In genomic region chr9:10835791-10836463, GRCh38 we compare ENCODE assay signal across 24 cellular contexts.
A peak's percentile ranks its signal among the peaks of the same experiment; 100 is the strongest.
DNase-seq lines count a peak whose midpoint lies in the region; ATAC-seq and TF ChIP-seq lines count a peak whose summit lies in the region.
"Had no signal": no experiment of that assay in that cellular context is flagged by ENCODE, and none has a peak within 500 bp of the region (broad histone marks: within the 10 kb centered on the region; RNA-seq: fewer than 3 reads in every experiment).

No MANE protein-coding gene starts in this region.

- TF ChIP-seq RAD21 in SK-N-SH (IDR thresholded peaks at IDR 0.05; ENCODE audit: low read length): no peak

- H3K27me3 ChIP-seq in SK-N-SH (ENCODE audit: insufficient read depth) (no peaks in the 10 kb centered on the region), neuronal stem cell (ENCODE audit: control insufficient read depth in 3 of 3, insufficient read depth in 3 of 3, low read depth in 1 of 3, low read length in 3 of 3) (no peaks in the 10 kb centered on the region), upper lobe of right lung (no peaks in the 10 kb centered on the region), vagina (no peaks in the 10 kb centered on the region)
- H3K27me3 ChIP-seq: BLaER1 treated with 17β-estradiol and CSF1 and Interleukin-3, amounts not matched to agents 10 nM and 100 nM had no signal

- H3K14ac ChIP-seq in neuronal stem cell (ENCODE audit: low read length): no peak overlapping the region

- H2BK12ac ChIP-seq in neuronal stem cell (ENCODE audit: low read length): no peak overlapping the region

- no peaks in the 10 kb centered on the region for H4K20me1 ChIP-seq in SK-N-SH (ENCODE audit: insufficient read depth)
- H4K20me1 ChIP-seq: BLaER1 treated with 17β-estradiol and CSF1 and Interleukin-3, amounts not matched to agents 10 nM and 100 nM had no signal

- DNase-seq in SK-N-SH (no peak), Right ventricle myocardium inferior (ENCODE audit: missing footprints) (peak; percentile 52), cardiac septum (ENCODE audit: low spot score) (no peak), neuronal stem cell (ENCODE audit: low spot score) (no peak), upper lobe of right lung (no peak), vagina (ENCODE audit: extremely low spot score in 2 of 2) (no peak), NCI-H524 treated with DMSO at 0.1 percent for 48 hours (lab: John Stamatoyannopoulos, UW) (no peak)
- DNase-seq: AML-193; Caco-2; CD4-positive, alpha-beta T cell; CD8-positive, alpha-beta T cell; DMS 273 treated with DMSO at 0.1 percent for 48 hours; DMS153; DMS53; DMS79; DND-41; EL; GDM1 had no signal

- H3K9me3 ChIP-seq in SK-N-SH: no peaks in the 10 kb centered on the region
- no peaks in the 10 kb centered on the region for H3K9me3 ChIP-seq in neuronal stem cell (replicated peaks in 1 of 2; ENCODE audit: control insufficient read depth in 2 of 2, insufficient read depth in 1 of 2, low read depth in 1 of 2, low read length in 2 of 2)
- H3K9me3 ChIP-seq in upper lobe of right lung: no peaks in the 10 kb centered on the region
- no peaks in the 10 kb centered on the region for H3K9me3 ChIP-seq in vagina
- H3K9me3 ChIP-seq: A549, Caco-2 had no signal

- no peaks in the 10 kb centered on the region for H3K9me2 ChIP-seq in SK-N-SH

- H3K36me3 ChIP-seq in SK-N-SH (replicated peaks in 1 of 2; ENCODE audit: control insufficient read depth in 1 of 2, insufficient read depth in 2 of 2, low read length in 1 of 2) (no peaks in the 10 kb centered on the region), neuronal stem cell (replicated peaks in 1 of 2; ENCODE audit: control insufficient read depth in 2 of 2, insufficient read depth in 2 of 2, low read length in 2 of 2) (no peaks in the 10 kb centered on the region), upper lobe of right lung (no peaks in the 10 kb centered on the region), vagina (no peaks in the 10 kb centered on the region)
- H3K36me3 ChIP-seq: BLaER1 treated with 17β-estradiol and CSF1 and Interleukin-3, amounts not matched to agents 10 nM and 100 nM had no signal

- CTCF ChIA-PET in SK-N-SH (lab: Yijun Ruan, JAX): no interaction called here

- ATAC-seq in SK-N-SH treated with all-trans-retinoic acid at 6 μM for 48 hours (no peak), Right ventricle myocardium inferior (no peak), upper lobe of right lung (peak; percentile 21)
- ATAC-seq: A549; CD8-positive, alpha-beta T cell; GM12878 had no signal

- no peak for TF ChIP-seq POLR2A in vagina (IDR thresholded peaks at IDR 0.05)

- no peak overlapping the region for H2BK15ac ChIP-seq in neuronal stem cell (ENCODE audit: low read length)

- no peak overlapping the region for H3K23ac ChIP-seq in neuronal stem cell (ENCODE audit: low read depth, low read length, poor library complexity)

- no peak for TF ChIP-seq EP300 in SK-N-SH (IDR thresholded peaks at IDR 0.05; ENCODE audit: borderline replicate concordance in 1 of 2, low read depth in 1 of 2, low read length in 1 of 2)

- H3K4me2 ChIP-seq in SK-N-SH: no peak overlapping the region
- H3K4me2 ChIP-seq in neuronal stem cell (ENCODE audit: insufficient read depth, low read length, poor library complexity, severe bottlenecking): no peak overlapping the region
- H3K4me2 ChIP-seq: A549; BLaER1 treated with 17β-estradiol and CSF1 and Interleukin-3, amounts not matched to agents 10 nM and 100 nM had no signal

- H3F3A ChIP-seq in SK-N-SH (replicated peaks; ENCODE audit: insufficient read depth): no peaks in the 10 kb centered on the region

- no peak for TF ChIP-seq CTCF in SK-N-SH (IDR thresholded peaks at IDR 0.05)
- no peak for TF ChIP-seq CTCF in upper lobe of right lung (IDR thresholded peaks at IDR 0.05)
- no peak for TF ChIP-seq CTCF in vagina (IDR thresholded peaks at IDR 0.05)

- WGBS in SK-N-SH (ENCODE audit: low lambda C conversion rate): 37% methylated on average over 6 of the region's 22 CpGs
- WGBS in neuronal stem cell (ENCODE audit: extremely low coverage in 2 of 2, insufficient read length in 2 of 2, insufficient replicate concordance in 1 of 2), 2 donors: no CpG with 5 or more reads among the region's 22 CpGs

- no peak overlapping the region for H3K27ac ChIP-seq in SK-N-SH (ENCODE audit: low read depth in 2 of 2, low read length in 1 of 2)
- no peak overlapping the region for H3K27ac ChIP-seq in neuronal stem cell (replicated peaks; ENCODE audit: low read length)
- H3K27ac ChIP-seq in upper lobe of right lung: no peak overlapping the region
- no peak overlapping the region for H3K27ac ChIP-seq in vagina
- H3K27ac ChIP-seq: 22Rv1; A549; BLaER1 treated with 17β-estradiol and CSF1 and Interleukin-3, amounts not matched to agents 10 nM and 100 nM; C4-2B had no signal

- intact Hi-C loops in Right ventricle myocardium inferior (cut with DNase I) (no loop called here), cardiac septum (cut with DNase I) (no loop called here), upper lobe of right lung (cut with DNase I) (no loop called here), vagina (cut with DNase I) (no loop called here)

- H3K18ac ChIP-seq in neuronal stem cell (ENCODE audit: low read length): peak overlapping the region; percentile 35

- no peaks in the 10 kb centered on the region for H3K4me1 ChIP-seq in SK-N-SH (ENCODE audit: control insufficient read depth in 1 of 2, insufficient read depth in 2 of 2, low read depth in 1 of 2, low read length in 1 of 2)
- no peaks in the 10 kb centered on the region for H3K4me1 ChIP-seq in neuronal stem cell (ENCODE audit: control insufficient read depth in 2 of 2, insufficient read depth in 1 of 2, low read depth in 1 of 2, low read length in 2 of 2)
- H3K4me1 ChIP-seq in upper lobe of right lung: no peaks in the 10 kb centered on the region
- no peaks in the 10 kb centered on the region for H3K4me1 ChIP-seq in vagina
- H3K4me1 ChIP-seq: A549; BLaER1 treated with 17β-estradiol and CSF1 and Interleukin-3, amounts not matched to agents 10 nM and 100 nM; Caco-2 had no signal

- H3K4ac ChIP-seq in neuronal stem cell (ENCODE audit: low read length): no peak overlapping the region

- no peak overlapping the region for H2BK120ac ChIP-seq in neuronal stem cell (ENCODE audit: low read depth, low read length)

- 0 out of 2 replicates have a peak overlapping the region, but pooled peaks have one; percentile 1 for H2AFZ ChIP-seq in SK-N-SH (ENCODE audit: low read depth)
- H2AFZ ChIP-seq in neuronal stem cell (ENCODE audit: low read length): no peak overlapping the region

- H4K8ac ChIP-seq in neuronal stem cell (ENCODE audit: low read depth, low read length): no peak overlapping the region

- H3K79me2 ChIP-seq in SK-N-SH (ENCODE audit: insufficient read depth): no peaks in the 10 kb centered on the region

- POLR2A ChIA-PET in SK-N-SH (lab: Yijun Ruan, JAX): no interaction called here

- H3K4me3 ChIP-seq in SK-N-SH (ENCODE audit: low read depth in 2 of 2, low read length in 1 of 2) (no peak overlapping the region), neuronal stem cell (ENCODE audit: low read length in 2 of 2) (peak overlapping the region in 1 of 2 donors; percentile 3), upper lobe of right lung (no peak overlapping the region), vagina (no peak overlapping the region)
- H3K4me3 ChIP-seq: A549; BLaER1 treated with 17β-estradiol and CSF1 and Interleukin-3, amounts not matched to agents 10 nM and 100 nM; GM12878 had no signal

- no peak overlapping the region for H2AK5ac ChIP-seq in neuronal stem cell (ENCODE audit: low read depth, low read length)

- H4K91ac ChIP-seq in neuronal stem cell (ENCODE audit: low read depth, low read length, poor library complexity): no peak overlapping the region

- H3K9ac ChIP-seq in SK-N-SH (no peak overlapping the region), neuronal stem cell (ENCODE audit: low read depth, low read length, poor library complexity) (no peak overlapping the region)
- H3K9ac ChIP-seq: BLaER1 treated with 17β-estradiol and CSF1 and Interleukin-3, amounts not matched to agents 10 nM and 100 nM had no signal

- no peaks in the 10 kb centered on the region for H3K79me1 ChIP-seq in neuronal stem cell (ENCODE audit: low read depth, low read length)

- no peak overlapping the region for H2BK5ac ChIP-seq in neuronal stem cell (ENCODE audit: low read length)

TF ChIP-seq in SK-N-SH, 30 proteins besides CTCF, POLR2A, EP300 and RAD21:
- no peak for TF ChIP-seq ELF1 (IDR thresholded peaks at IDR 0.05)
- no peak for TF ChIP-seq EZH2phosphoT487 (IDR thresholded peaks at IDR 0.05; ENCODE audit: borderline replicate concordance, low read depth)
- no peak for TF ChIP-seq GATA2 (CRISPR knock-in tag; IDR thresholded peaks at IDR 0.05)
- TF ChIP-seq NFIC (IDR thresholded peaks at IDR 0.05; ENCODE audit: borderline replicate concordance): no peak
- no peak for TF ChIP-seq IRF3 (IDR thresholded peaks at IDR 0.05; ENCODE audit: low read depth, low read length)
- TF ChIP-seq RCOR1 (IDR thresholded peaks at IDR 0.05; ENCODE audit: low read length): no peak
- TF ChIP-seq GABPA (IDR thresholded peaks at IDR 0.05; ENCODE audit: low read depth): no peak

TF ChIP-seq in SK-N-SH treated with all-trans-retinoic acid at 6 μM for 48 hours, 23 proteins besides CTCF, POLR2A, EP300 and RAD21:
- TF ChIP-seq POU6F1 (CRISPR knock-in tag; IDR thresholded peaks at IDR 0.05; ENCODE audit: borderline replicate concordance, low read depth) (no peak), BACH2 (CRISPR knock-in tag; IDR thresholded peaks at IDR 0.05; ENCODE audit: borderline replicate concordance) (no peak), SNAI2 (CRISPR knock-in tag; IDR thresholded peaks at IDR 0.05) (no peak), ZNF70 (CRISPR knock-in tag; IDR thresholded peaks at IDR 0.05) (no peak)
